In the genomic region with DNA sequence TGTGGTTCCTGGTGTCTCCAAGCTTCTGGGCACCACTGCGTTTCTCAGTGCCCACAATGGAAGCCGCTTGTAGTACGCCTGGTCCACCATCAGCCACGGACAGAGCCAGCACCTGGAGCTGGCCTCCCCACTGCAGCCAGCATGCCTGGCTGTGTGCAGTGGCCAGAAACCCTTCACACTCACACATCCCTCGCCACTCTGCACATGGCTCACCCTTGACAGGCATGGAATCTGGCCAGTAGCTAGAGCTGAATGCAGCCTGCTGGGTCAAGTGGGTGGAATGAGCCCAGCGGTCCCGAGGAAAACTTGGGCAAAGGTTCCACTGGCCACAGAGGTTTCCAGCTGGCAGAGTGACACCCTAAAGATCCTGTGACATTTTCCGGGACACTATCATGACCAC, we compare ENCODE assay signal across 21 cellular contexts.
DNase-seq lines count a peak whose midpoint lies in the region; ATAC-seq and TF ChIP-seq lines count a peak whose summit lies in the region.
"Had no signal": no experiment of that assay in that cellular context is flagged by ENCODE, and none has a peak within 500 bp of the region (broad histone marks: within the 10 kb centered on the region; RNA-seq: fewer than 3 reads in every experiment).

No MANE protein-coding gene starts in this region.

- no peak overlapping the region for H4K8ac ChIP-seq in H9 (replicated peaks; ENCODE audit: insufficient read length, low read depth, low read length)

- H3K4ac ChIP-seq in H9 (ENCODE audit: low read depth, low read length), result no peak overlapping the region

- H2BK120ac ChIP-seq in H9 (ENCODE audit: low read depth, low read length, poor library complexity, severe bottlenecking), result no peak overlapping the region

- H3K4me2 ChIP-seq in H9 (ENCODE audit: insufficient read depth, insufficient read length, low read length), result no peak overlapping the region
- H3K4me2 ChIP-seq: A549, BLaER1 had no signal

- no peak for TF ChIP-seq POLR2A in thyroid gland (IDR thresholded peaks at IDR 0.05)

- no peak overlapping the region for H3T11ph ChIP-seq in H9 (ENCODE audit: low read length)

- TF ChIP-seq CTCF in left ventricle myocardium inferior (IDR thresholded peaks at IDR 0.05; ENCODE audit: borderline replicate concordance), result no peak
- TF ChIP-seq CTCF in osteocyte (IDR thresholded peaks at IDR 0.05), result no peak
- TF ChIP-seq CTCF in thyroid gland (IDR thresholded peaks at IDR 0.05), result no peak
- TF ChIP-seq CTCF in H9 (conservative IDR thresholded peaks at IDR 0.05), result no peak

- no peak overlapping the region for H2BK15ac ChIP-seq in H9 (ENCODE audit: low read depth, low read length)

- H3K27ac ChIP-seq in left ventricle myocardium inferior (replicated peaks), result no peak overlapping the region
- no peak overlapping the region for H3K27ac ChIP-seq in thyroid gland
- H3K27ac ChIP-seq in H9 (ENCODE audit: insufficient read length, low read depth, low read length), result no peak overlapping the region
- H3K27ac ChIP-seq: 22Rv1, A549, BLaER1, GM23248 had no signal

- no peaks in the 10 kb centered on the region for H3K79me2 ChIP-seq in H9 (ENCODE audit: insufficient read depth, low read length)

- H2AK5ac ChIP-seq in H9 (ENCODE audit: insufficient read length, low read length), result no peak overlapping the region

- H3K79me1 ChIP-seq in H9 (ENCODE audit: insufficient read depth, low read depth, low read length, poor library complexity, severe bottlenecking), result no peaks in the 10 kb centered on the region

- no peak overlapping the region; the same call in 1 of the 2 replicates for H3K14ac ChIP-seq in H9 (ENCODE audit: insufficient read depth, low read length)

- no peak overlapping the region for H4K5ac ChIP-seq in H9 (ENCODE audit: insufficient read length, low read depth, low read length)

- H3K4me3 Mint-ChIP-seq in osteocyte (ENCODE audit: unreplicated experiment) (no peak overlapping the region), H9 (no peak overlapping the region)
- H3K4me3 Mint-ChIP-seq: CD14-positive monocyte; CD4-positive, alpha-beta memory T cell; HFFc6 had no signal

- H3K9me3 ChIP-seq in left ventricle myocardium inferior (replicated peaks), result no peaks in the 10 kb centered on the region
- H3K9me3 ChIP-seq in thyroid gland, result no peaks in the 10 kb centered on the region
- no peaks in the 10 kb centered on the region for H3K9me3 ChIP-seq in H9 (ENCODE audit: control insufficient read depth, low read depth, low read length)
- H3K9me3 ChIP-seq: A549 had no signal

- H3K4me1 Mint-ChIP-seq in osteocyte (ENCODE audit: unreplicated experiment), result no peaks in the 10 kb centered on the region
- H3K4me1 Mint-ChIP-seq in H9, result peaks cover 5 to 10% of the 10 kb centered on the region in 2 experiments; a peak in 1 of 4 replicates

- 57 to 71% methylated on average over 4 to 8 of the region's 8 CpGs for WGBS in thyroid gland, 2 donors
- WGBS in H9 (ENCODE audit: extremely low coverage, insufficient read length, low lambda C conversion rate), result no CpG with 5 or more reads among the region's 8 CpGs

- H3K9ac ChIP-seq in H9 (ENCODE audit: extremely low read depth, insufficient read length, low read length), result no peak overlapping the region
- H3K9ac ChIP-seq: BLaER1, GM23248 had no signal

- DNase-seq in Right ventricle myocardium inferior (ENCODE audit: missing footprints), result peak; percentile 70
- no peak for DNase-seq in cardiac septum (ENCODE audit: low spot score)
- peak; percentile 58 for DNase-seq in left ventricle myocardium inferior
- peak; percentile 64 for DNase-seq in osteocyte (ENCODE audit: extremely low spot score, unreplicated experiment)
- DNase-seq in thyroid gland, result peak; percentile 50 to 69
- DNase-seq in SIG-M5 (lab: John Stamatoyannopoulos, UW), result no peak
- no peak for DNase-seq in NCI-H510A treated with DMSO at 0.1 percent for 48 hours (lab: John Stamatoyannopoulos, UW)
- no peak for DNase-seq in H9
- DNase-seq: AML-193; CD4-positive, alpha-beta memory T cell; DMS153; DMS79; GDM1; GM23248; HFFc6 had no signal

- H3K36me3 Mint-ChIP-seq in osteocyte (ENCODE audit: unreplicated experiment) (no peaks in the 10 kb centered on the region), H9 (ENCODE audit: insufficient read depth in 1 of 3, low read depth in 3 of 3) (peaks cover 5% of the 10 kb centered on the region in 3 experiments; a peak in 6 of 7 replicates)
- H3K36me3 Mint-ChIP-seq: CD14-positive monocyte; CD4-positive, alpha-beta memory T cell had no signal

- no peak overlapping the region for H3K18ac ChIP-seq in H9 (ENCODE audit: insufficient read length, low read depth, low read length)

- H4K20me1 ChIP-seq in H9 (ENCODE audit: control insufficient read depth, insufficient read depth, insufficient read length), result no peaks in the 10 kb centered on the region
- H4K20me1 ChIP-seq: BLaER1 had no signal

- no peak overlapping the region for H3K27ac Mint-ChIP-seq in osteocyte (ENCODE audit: unreplicated experiment)
- H3K27ac Mint-ChIP-seq in H9, result no peak overlapping the region
- H3K27ac Mint-ChIP-seq: CD14-positive monocyte; CD4-positive, alpha-beta memory T cell; HFFc6 had no signal

- H3K36me3 ChIP-seq in left ventricle myocardium inferior (no peaks in the 10 kb centered on the region), thyroid gland (no peaks in the 10 kb centered on the region)

- intact Hi-C loops in Right ventricle myocardium inferior (cut with DNase I) (no loop called here), cardiac septum (cut with DNase I) (no loop called here), left ventricle myocardium inferior (cut with micrococcal nuclease) (no loop called here), thyroid gland (cut with DNase I) (no loop called here)

- H3K9me3 Mint-ChIP-seq in osteocyte (ENCODE audit: unreplicated experiment), result no peaks in the 10 kb centered on the region
- peaks cover 8 to 14% of the 10 kb centered on the region in 2 experiments for H3K9me3 Mint-ChIP-seq in H9
- H3K9me3 Mint-ChIP-seq: HFFc6 had no signal

- ATAC-seq in Right ventricle myocardium inferior, result peak; percentile 95
- ATAC-seq: A549, HCT116, HepG2 had no signal

- H3K4me1 ChIP-seq in left ventricle myocardium inferior (peaks cover 7% of the 10 kb centered on the region), thyroid gland (no peaks in the 10 kb centered on the region), H9 (ENCODE audit: insufficient read depth, low read length) (no peaks in the 10 kb centered on the region)
- H3K4me1 ChIP-seq: A549 had no signal

- no peaks in the 10 kb centered on the region for H3K23me2 ChIP-seq in H9 (ENCODE audit: insufficient read length, low read depth, low read length, poor library complexity, severe bottlenecking)

- no peak overlapping the region for H4K91ac ChIP-seq in H9 (ENCODE audit: insufficient read length, low read depth, low read length)

- H2BK12ac ChIP-seq in H9 (ENCODE audit: insufficient read length, low read depth, low read length), result no peak overlapping the region

- no peak overlapping the region for H2BK5ac ChIP-seq in H9 (ENCODE audit: insufficient read length, low read length)

- H3K23ac ChIP-seq in H9 (ENCODE audit: insufficient read length, low read depth, low read length), result no peak overlapping the region

- H2BK20ac ChIP-seq in H9 (ENCODE audit: low read depth, low read length, poor library complexity, severe bottlenecking), result no peak overlapping the region

- no peak overlapping the region for H3K4me3 ChIP-seq in left ventricle myocardium inferior
- no peak overlapping the region for H3K4me3 ChIP-seq in thyroid gland (replicated peaks in 1 of 3)
- H3K4me3 ChIP-seq: A549, BLaER1, GM23248 had no signal

- H3K27me3 ChIP-seq in left ventricle myocardium inferior (ENCODE audit: low read depth), result peaks cover 4% of the 10 kb centered on the region
- no peaks in the 10 kb centered on the region for H3K27me3 ChIP-seq in thyroid gland
- H3K27me3 ChIP-seq in H9 (ENCODE audit: insufficient read depth, low read length), result no peaks in the 10 kb centered on the region
- H3K27me3 ChIP-seq: BLaER1 had no signal

- H3K56ac ChIP-seq in H9 (ENCODE audit: insufficient read length, low read depth, low read length), result no peak overlapping the region

- H3K27me3 Mint-ChIP-seq in osteocyte (ENCODE audit: unreplicated experiment) (peaks cover 3% of the 10 kb centered on the region), H9 (ENCODE audit: low read depth) (no peaks in the 10 kb centered on the region)

- no peak overlapping the region for H2AFZ ChIP-seq in H9 (ENCODE audit: low read length)
- H2AFZ ChIP-seq: GM23248 had no signal

Comparison
In these comparisons a context has a peak if more than half of its experiments do, and no peak if none do; other contexts are left out.
1. DNase-seq: peak in Right ventricle myocardium inferior (single experiment), left ventricle myocardium inferior (single experiment), osteocyte (single experiment) and thyroid gland (2 of 2); none in cardiac septum (single experiment), SIG-M5 (single experiment), NCI-H510A treated with DMSO at 0.1 percent for 48 hours (single experiment) and H9 (single experiment).